In genomic region chr5:75265731-75266130, GRCh38 we compare ENCODE assay signal across 8 cellular contexts. TPM values are rescaled to one million over a fixed set of nuclear protein-coding genes. Genes with fewer than 3 reads are reported as not detected.
DNase-seq lines count a peak whose midpoint lies in the region; TF ChIP-seq lines count a peak whose summit lies in the region.

No MANE protein-coding gene starts in this region.

- no peak overlapping the region for H3K27ac ChIP-seq in adrenal gland

- peak; percentile 2 for DNase-seq in CMK (ENCODE audit: low read depth)
- peak; percentile 54 for DNase-seq in HT-29 (ENCODE audit: low spot score)
- DNase-seq in adrenal gland = no peak
- peak; percentile 51 for DNase-seq in left kidney (ENCODE audit: low read depth, low spot score)
- DNase-seq in NCI-H187 (lab: John Stamatoyannopoulos, UW) = no peak
- no peak for DNase-seq in activated CD8-positive, alpha-beta memory T cell treated with anti-CD3 and anti-CD28 coated beads, Interleukin-2, amount 50 U/mL, for 48 hours
- no peak for DNase-seq in COR-L47 (lab: John Stamatoyannopoulos, UW)
- DNase-seq in cardiac septum (ENCODE audit: low spot score) = no peak

- H3K9me3 ChIP-seq in adrenal gland (replicated peaks in 1 of 3) = peaks cover 0 to 4% (median 0%) of the 10 kb centered on the region in 3 donors

- no peaks in the 10 kb centered on the region for H3K27me3 ChIP-seq in adrenal gland

- H3K36me3 ChIP-seq in adrenal gland (replicated peaks in 1 of 2) = no peaks in the 10 kb centered on the region

- TF ChIP-seq CTCF in adrenal gland (IDR thresholded peaks at IDR 0.05) = peak in 5 of 6 experiments; percentile 30 to 65 (median 50)

- WGBS in adrenal gland, 4 donors = 36 to 54% (median 42%) methylated on average over 2 of the region's 2 CpGs

- TF ChIP-seq POLR2A in adrenal gland (IDR thresholded peaks at IDR 0.05) = no peak

- H3K4me3 ChIP-seq in adrenal gland = no peak overlapping the region

- no peaks in the 10 kb centered on the region for H3K4me1 ChIP-seq in adrenal gland (replicated peaks in 1 of 2)

- intact Hi-C loops in adrenal gland (cut with DNase I) = loop anchor here in 1 of 2 donors (10.0 kb wide), 1 partner anchor 331 kb away; no protein-coding TSS in a partner anchor
- intact Hi-C loops in cardiac septum (cut with DNase I) = no loop called here

RNA-seq across cellular contexts. Expression of gene ANKRD31, which starts 29.1 kb away (rescaled TPM):
- 0.05 TPM in 1 of 2 replicates, not detected in the other for total RNA-seq in HT-29 (2014; rRNA removed; shearing (Covaris generic))
- total RNA-seq in adrenal gland (under 1 TPM; 0.06 to 0.88 (median 0.43) TPM), cardiac septum (0.13 TPM)
- polyA plus RNA-seq in adrenal gland = under 1 TPM; 0.13 to 0.31 (median 0.16) TPM

Comparison
In these comparisons a context has a peak if more than half of its experiments do, and no peak if none do; other contexts are left out.
1. DNase-seq: peak in CMK (single experiment), HT-29 (single experiment) and left kidney (single experiment); none in adrenal gland (0 of 7), NCI-H187 (0 of 2), activated CD8-positive, alpha-beta memory T cell treated with anti-CD3 and anti-CD28 coated beads, Interleukin-2, amount 50 U/mL, for 48 hours (single experiment), COR-L47 (single experiment) and cardiac septum (single experiment).